In genomic region chr10:97781541-97782331, GRCh38 we compare ENCODE assay signal across 16 cellular contexts. TPM values are rescaled to one million over a fixed set of nuclear protein-coding genes. Genes with fewer than 3 reads are reported as not detected.
DNase-seq lines count a peak whose midpoint lies in the region; ATAC-seq lines count a peak whose summit lies in the region.
"Had no signal": no experiment of that assay in that cellular context is flagged by ENCODE, and none has a peak within 500 bp of the region (broad histone marks: within the 10 kb centered on the region; RNA-seq: fewer than 3 reads in every experiment).

No MANE protein-coding gene starts in this region.

- H3K4me3 Mint-ChIP-seq in activated CD4-positive, alpha-beta memory T cell treated with anti-CD3 and anti-CD28 coated beads for 36 hours, result no peak overlapping the region
- no peak overlapping the region for H3K4me3 Mint-ChIP-seq in activated CD4-positive, alpha-beta memory T cell treated with anti-CD3 and anti-CD28 coated beads, Interleukin-2, amount 10 ng/mL, durations not matched to agents 7 days and 5 days
- H3K4me3 Mint-ChIP-seq: naive B cell, type B pancreatic cell had no signal

- no peaks in the 10 kb centered on the region for H3K27me3 Mint-ChIP-seq in activated CD4-positive, alpha-beta memory T cell treated with anti-CD3 and anti-CD28 coated beads for 36 hours
- no peaks in the 10 kb centered on the region for H3K27me3 Mint-ChIP-seq in activated CD4-positive, alpha-beta memory T cell treated with anti-CD3 and anti-CD28 coated beads, Interleukin-2, amount 10 ng/mL, durations not matched to agents 7 days and 5 days

- ATAC-seq in Right ventricle myocardium superior (ENCODE audit: poor library complexity) (peak; percentile 41), GM21367 (IDR thresholded peaks at IDR 0.05; ENCODE audit: unreplicated experiment) (no peak), GM21717 (IDR thresholded peaks at IDR 0.05; ENCODE audit: unreplicated experiment) (no peak)
- peak; percentile 42 for ATAC-seq in stimulated activated naive CD8-positive, alpha-beta T cell treated with anti-CD3 and anti-CD28 coated beads, Interleukin-15, Interleukin-2, amounts not matched to agents 100 U/mL and 50 U/mL, for 24 hours

- H3K27ac Mint-ChIP-seq in activated CD4-positive, alpha-beta memory T cell treated with anti-CD3 and anti-CD28 coated beads for 36 hours, result no peak overlapping the region
- H3K27ac Mint-ChIP-seq in activated CD4-positive, alpha-beta memory T cell treated with anti-CD3 and anti-CD28 coated beads, Interleukin-2, amount 10 ng/mL, durations not matched to agents 7 days and 5 days, result no peak overlapping the region
- H3K27ac Mint-ChIP-seq: naive B cell, type B pancreatic cell had no signal

- intact Hi-C loops in activated CD4-positive, alpha-beta memory T cell treated with anti-CD3 and anti-CD28 coated beads for 36 hours (cut with micrococcal nuclease), result no loop called here
- intact Hi-C loops in Right ventricle myocardium superior (cut with DNase I), result no loop called here

- peaks cover 19% of the 10 kb centered on the region for H3K4me1 Mint-ChIP-seq in activated CD4-positive, alpha-beta memory T cell treated with anti-CD3 and anti-CD28 coated beads for 36 hours (ENCODE audit: low read depth)
- H3K4me1 Mint-ChIP-seq in activated CD4-positive, alpha-beta memory T cell treated with anti-CD3 and anti-CD28 coated beads, Interleukin-2, amount 10 ng/mL, durations not matched to agents 7 days and 5 days, result peaks cover 11% of the 10 kb centered on the region
- H3K4me1 Mint-ChIP-seq: naive B cell had no signal

- H3K36me3 Mint-ChIP-seq in activated CD4-positive, alpha-beta memory T cell treated with anti-CD3 and anti-CD28 coated beads for 36 hours, result no peaks in the 10 kb centered on the region
- H3K36me3 Mint-ChIP-seq in activated CD4-positive, alpha-beta memory T cell treated with anti-CD3 and anti-CD28 coated beads, Interleukin-2, amount 10 ng/mL, durations not matched to agents 7 days and 5 days (ENCODE audit: low read depth), result no peaks in the 10 kb centered on the region
- H3K36me3 Mint-ChIP-seq: naive B cell, type B pancreatic cell had no signal

- peak; percentile 17 for DNase-seq in activated CD4-positive, alpha-beta memory T cell treated with anti-CD3 and anti-CD28 coated beads for 36 hours
- DNase-seq in activated CD4-positive, alpha-beta memory T cell treated with anti-CD3 and anti-CD28 coated beads, Interleukin-2, amount 10 ng/mL, durations not matched to agents 7 days and 5 days, result no peak
- DNase-seq in UCSD-AML1 (lab: John Stamatoyannopoulos, UW; ENCODE audit: unreplicated experiment) (peak; percentile 43), Right ventricle myocardium superior (no peak), NOMO-1 treated with dmso at 0.1 percent for 144 hours (lab: John Stamatoyannopoulos, UW; ENCODE audit: unreplicated experiment) (no peak)
- peak; percentile 17 for DNase-seq in stimulated activated naive CD8-positive, alpha-beta T cell treated with anti-CD3 and anti-CD28 coated beads, Interleukin-15, Interleukin-2, amounts not matched to agents 100 U/mL and 50 U/mL, for 24 hours
- DNase-seq: dermis blood vessel endothelial cell, naive B cell, NCI-H1105 treated with DMSO at 0.1 percent for 48 hours, NCI-H510A treated with DMSO at 0.1 percent for 48 hours, SHP77 treated with DMSO at 0.1 percent for 48 hours, small intestine had no signal

- CTCF ChIA-PET in activated CD4-positive, alpha-beta memory T cell treated with anti-CD3 and anti-CD28 coated beads for 36 hours (lab: Charles Lee), result interaction anchor here (0.8 to 4.1 kb wide), 3 partner anchors 10 to 260 kb away, joined by 3 to 20 read pairs (median 4); no protein-coding TSS in a partner anchor
- CTCF ChIA-PET in activated CD4-positive, alpha-beta memory T cell treated with anti-CD3 and anti-CD28 coated beads, Interleukin-2, amount 10 ng/mL, durations not matched to agents 7 days and 5 days (lab: Charles Lee), result interaction anchor here (0.6 to 1.7 kb wide), 3 partner anchors 9 to 133 kb away, joined by 3 to 5 read pairs (median 3); no protein-coding TSS in a partner anchor

- POLR2A ChIA-PET in activated CD4-positive, alpha-beta memory T cell treated with anti-CD3 and anti-CD28 coated beads for 36 hours (lab: Charles Lee), result no interaction called here
- POLR2A ChIA-PET in activated CD4-positive, alpha-beta memory T cell treated with anti-CD3 and anti-CD28 coated beads, Interleukin-2, amount 10 ng/mL, durations not matched to agents 7 days and 5 days (lab: Charles Lee), result interaction anchor here (1.1 to 1.3 kb wide), 2 partner anchors 9 to 15 kb away, joined by 3 to 4 read pairs; no protein-coding TSS in a partner anchor

- H3K9me3 Mint-ChIP-seq in activated CD4-positive, alpha-beta memory T cell treated with anti-CD3 and anti-CD28 coated beads for 36 hours, result no peaks in the 10 kb centered on the region
- no peaks in the 10 kb centered on the region for H3K9me3 Mint-ChIP-seq in activated CD4-positive, alpha-beta memory T cell treated with anti-CD3 and anti-CD28 coated beads, Interleukin-2, amount 10 ng/mL, durations not matched to agents 7 days and 5 days
- H3K9me3 Mint-ChIP-seq: naive B cell, type B pancreatic cell had no signal

RNA-seq across cellular contexts. Expression of gene SFRP5, which starts 9.9 kb away (rescaled TPM):
- not detected for total RNA-seq in activated CD4-positive, alpha-beta memory T cell treated with anti-CD3 and anti-CD28 coated beads for 36 hours
- not detected for total RNA-seq in activated CD4-positive, alpha-beta memory T cell treated with anti-CD3 and anti-CD28 coated beads, Interleukin-2, amount 10 ng/mL, durations not matched to agents 7 days and 5 days
- 2.1 TPM for total RNA-seq in Right ventricle myocardium superior
- total RNA-seq: dermis blood vessel endothelial cell, fibroblast of villous mesenchyme had no signal

RNA-seq across cellular contexts. Expression of gene ZFYVE27, which starts 44.8 kb away (rescaled TPM):
- 10 to 100 TPM; 20.9 to 22.8 TPM for total RNA-seq in activated CD4-positive, alpha-beta memory T cell treated with anti-CD3 and anti-CD28 coated beads for 36 hours
- 10 to 100 TPM; 29.3 to 32.4 TPM for total RNA-seq in activated CD4-positive, alpha-beta memory T cell treated with anti-CD3 and anti-CD28 coated beads, Interleukin-2, amount 10 ng/mL, durations not matched to agents 7 days and 5 days
- total RNA-seq in Right ventricle myocardium superior, result 10.6 TPM

Comparison
In these comparisons a context has a peak if more than half of its experiments do, and no peak if none do; other contexts are left out.
1. DNase-seq: peak in activated CD4-positive, alpha-beta memory T cell treated with anti-CD3 and anti-CD28 coated beads for 36 hours (single experiment), UCSD-AML1 (single experiment) and stimulated activated naive CD8-positive, alpha-beta T cell treated with anti-CD3 and anti-CD28 coated beads, Interleukin-15, Interleukin-2, amounts not matched to agents 100 U/mL and 50 U/mL, for 24 hours (single experiment); none in activated CD4-positive, alpha-beta memory T cell treated with anti-CD3 and anti-CD28 coated beads, Interleukin-2, amount 10 ng/mL, durations not matched to agents 7 days and 5 days (single experiment), Right ventricle myocardium superior (single experiment) and NOMO-1 treated with dmso at 0.1 percent for 144 hours (single experiment).
2. ATAC-seq: peak in Right ventricle myocardium superior (single experiment) and stimulated activated naive CD8-positive, alpha-beta T cell treated with anti-CD3 and anti-CD28 coated beads, Interleukin-15, Interleukin-2, amounts not matched to agents 100 U/mL and 50 U/mL, for 24 hours (single experiment); none in GM21367 (single experiment) and GM21717 (single experiment).